Comparison of ENCODE assay signal across 18 cellular contexts in the genomic region with DNA sequence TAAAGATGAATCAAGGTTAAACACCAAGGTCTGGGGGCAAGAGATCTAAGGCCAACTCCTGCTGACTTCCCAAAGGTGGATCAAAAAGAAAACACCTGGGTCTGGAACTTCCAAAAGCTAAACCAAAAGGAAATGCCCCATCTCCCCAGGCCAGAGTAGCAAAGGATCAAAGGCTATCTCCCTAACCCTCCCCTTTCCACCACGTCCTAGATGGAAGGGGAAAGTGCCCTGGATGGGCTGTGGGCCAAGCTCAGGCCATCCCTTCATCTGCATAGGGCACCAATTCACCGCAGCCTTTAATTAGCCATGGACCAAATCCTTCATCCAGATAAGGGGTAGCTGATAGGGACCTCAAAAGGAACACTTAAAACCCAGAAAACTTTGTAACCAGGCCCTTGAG.
DNase-seq lines count a peak whose midpoint lies in the region; ATAC-seq and TF ChIP-seq lines count a peak whose summit lies in the region.
"Had no signal": no experiment of that assay in that cellular context is flagged by ENCODE, and none has a peak within 500 bp of the region (broad histone marks: within the 10 kb centered on the region; RNA-seq: fewer than 3 reads in every experiment).

No MANE protein-coding gene starts in this region.

- no peak overlapping the region for H3K4me2 ChIP-seq in GM23338
- H3K4me2 ChIP-seq in HCT116 (ENCODE audit: low read length): no peak overlapping the region

- CTCF ChIA-PET in HCT116 (lab: Charles Lee): no interaction called here

- H3K27me3 ChIP-seq in GM23338 (ENCODE audit: insufficient read depth): no peaks in the 10 kb centered on the region
- no peaks in the 10 kb centered on the region for H3K27me3 ChIP-seq in HCT116 (ENCODE audit: insufficient read depth, low read length)
- H3K27me3 ChIP-seq in endodermal cell (ENCODE audit: control insufficient read depth, insufficient read depth, low read length, poor library complexity, severe bottlenecking): no peaks in the 10 kb centered on the region

- no peak overlapping the region for H3K9ac ChIP-seq in HCT116 (ENCODE audit: low read length)
- no peak overlapping the region for H3K9ac ChIP-seq in endodermal cell (ENCODE audit: extremely low read depth, low read length, poor library complexity, severe bottlenecking)

- intact Hi-C loops in HCT116 (cut with micrococcal nuclease): no loop called here

- no peaks in the 10 kb centered on the region for H3F3A ChIP-seq in GM23338 (replicated peaks; ENCODE audit: low read depth)

- peaks cover 44% of the 10 kb centered on the region for H3K4me1 ChIP-seq in GM23338 (ENCODE audit: insufficient read depth)
- H3K4me1 ChIP-seq in HCT116 (ENCODE audit: control insufficient read depth in 1 of 2, insufficient read depth in 2 of 2, low read length in 2 of 2): peaks cover 13 to 23% of the 10 kb centered on the region in 2 experiments
- peaks cover 14% of the 10 kb centered on the region for H3K4me1 ChIP-seq in endodermal cell (ENCODE audit: control insufficient read depth, insufficient read depth, low read length)

- no peak overlapping the region for H3K27ac ChIP-seq in GM23338 (ENCODE audit: low read depth)
- no peak overlapping the region for H3K27ac ChIP-seq in HCT116 (ENCODE audit: low read depth, low read length)
- no peak overlapping the region for H3K27ac ChIP-seq in endodermal cell (ENCODE audit: low read depth, low read length)

- RAD21 ChIA-PET in HCT116 (lab: Charles Lee; ENCODE audit: low non-redundant PET in 1 of 2, low total read pairs in 2 of 2, uncharacterized antibody in 2 of 2, unreplicated experiment in 2 of 2): no interaction called here

- BruUV-seq in HCT116 (replicated peaks; lab: Mats Ljungman, UMichigan): no TSS peak

- H3K36me3 Mint-ChIP-seq in GM23338 (ENCODE audit: low read depth) (no peaks in the 10 kb centered on the region), endodermal cell (ENCODE audit: low read depth) (peaks cover 2% of the 10 kb centered on the region)
- H3K36me3 Mint-ChIP-seq: CD4-positive, alpha-beta memory T cell had no signal

- H3K4me3 Mint-ChIP-seq in GM23338: no peak overlapping the region
- no peak overlapping the region for H3K4me3 Mint-ChIP-seq in endodermal cell
- H3K4me3 Mint-ChIP-seq: CD4-positive, alpha-beta memory T cell; HFFc6 had no signal

- H3K4me3 ChIP-seq in GM23338 (no peak overlapping the region), HCT116 (replicated peaks in 1 of 2; ENCODE audit: low read depth in 1 of 2, low read length in 2 of 2) (no peak overlapping the region), endodermal cell (ENCODE audit: low read length) (peak overlapping the region; percentile 15)
- H3K4me3 ChIP-seq: GM12878 had no signal

- H3K36me3 ChIP-seq in GM23338 (ENCODE audit: insufficient read depth) (no peaks in the 10 kb centered on the region), HCT116 (ENCODE audit: control insufficient read depth in 1 of 2, insufficient read depth in 2 of 2, low read length in 2 of 2) (no peaks in the 10 kb centered on the region), endodermal cell (ENCODE audit: control insufficient read depth, insufficient read depth, low read length) (peaks cover 12% of the 10 kb centered on the region)

- DNase-seq in GM23338 (ENCODE audit: low spot score): no peak
- no peak for DNase-seq in HCT116 (ENCODE audit: low read depth, low spot score)
- peak; percentile 49 for DNase-seq in endodermal cell
- DNase-seq in islet precursor cell: peak; percentile 61
- no peak for DNase-seq in cerebellum (ENCODE audit: low spot score)
- DNase-seq in GM13976 (ENCODE audit: low spot score): no peak
- DNase-seq in NOMO-1 (lab: John Stamatoyannopoulos, UW; ENCODE audit: unreplicated experiment in 2 of 2): no peak
- no peak for DNase-seq in middle frontal gyrus (ENCODE audit: extremely low spot score, low spot score)
- DNase-seq: C1 segment of cervical spinal cord; Calu3; CD4-positive, alpha-beta memory T cell; COR-L47; DMS153; DND-41; GDM1; H7; HFFc6 had no signal

- no peaks in the 10 kb centered on the region; the same call in 2 of the 3 replicates for H3K9me3 Mint-ChIP-seq in GM23338
- no peaks in the 10 kb centered on the region for H3K9me3 Mint-ChIP-seq in endodermal cell
- H3K9me3 Mint-ChIP-seq: CD4-positive, alpha-beta memory T cell; HFFc6 had no signal

- TF ChIP-seq RAD21 in HCT116 (IDR thresholded peaks at IDR 0.05; ENCODE audit: low read depth): no peak

- 42% methylated on average over 2 of the region's 2 CpGs; no CpG with 5 or more reads in 1 of the 2 experiments for WGBS in endodermal cell (ENCODE audit: insufficient coverage in 1 of 2, insufficient read length in 1 of 2), 2 experiments

- H3K4me1 Mint-ChIP-seq in GM23338: peaks cover 54% of the 10 kb centered on the region
- H3K4me1 Mint-ChIP-seq in endodermal cell: peaks cover 53% of the 10 kb centered on the region

- TF ChIP-seq POLR2A in HCT116 (IDR thresholded peaks at IDR 0.05; ENCODE audit: borderline replicate concordance, extremely low read depth, insufficient read depth, insufficient read length): no peak

- H2AFZ ChIP-seq in GM23338 (no peak overlapping the region), HCT116 (ENCODE audit: low read depth, low read length, poor library complexity, severe bottlenecking) (no peak overlapping the region)

- ATAC-seq in GM23338: peak; percentile 10; the same call in 1 of the 3 replicates
- no peak for ATAC-seq in HCT116
- ATAC-seq: GM12878 had no signal

- no peaks in the 10 kb centered on the region for H3K9me3 ChIP-seq in HCT116 (ENCODE audit: control insufficient read depth in 1 of 2, insufficient read depth in 1 of 2, low read depth in 1 of 2, low read length in 2 of 2)
- H3K9me3 ChIP-seq in endodermal cell (ENCODE audit: control insufficient read depth, low read length): no peaks in the 10 kb centered on the region

- H3K27ac Mint-ChIP-seq in GM23338 (no peak overlapping the region; the same call in 1 of the 2 replicates), endodermal cell (peak overlapping the region; percentile 13)
- H3K27ac Mint-ChIP-seq: CD4-positive, alpha-beta memory T cell; HFFc6 had no signal

- H3K9me2 ChIP-seq in GM23338 (ENCODE audit: insufficient read depth) (no peaks in the 10 kb centered on the region), HCT116 (ENCODE audit: insufficient read depth) (no peaks in the 10 kb centered on the region)

- in situ Hi-C loops in GM13976 (cut with MboI; ENCODE audit: low sequenced_read_pairs, unreplicated experiment): no loop called here

- POLR2A ChIA-PET in HCT116 (lab: Charles Lee): no interaction called here

- H3K27me3 Mint-ChIP-seq in GM23338 (ENCODE audit: insufficient read depth, low read depth, poor library complexity): no peaks in the 10 kb centered on the region
- no peaks in the 10 kb centered on the region for H3K27me3 Mint-ChIP-seq in endodermal cell (ENCODE audit: insufficient read depth)

- H3K79me2 ChIP-seq in GM23338 (replicated peaks; ENCODE audit: insufficient read depth) (peaks cover 58% of the 10 kb centered on the region), HCT116 (ENCODE audit: insufficient read depth, low read length) (no peaks in the 10 kb centered on the region)

- no peaks in the 10 kb centered on the region for H4K20me1 ChIP-seq in GM23338 (replicated peaks; ENCODE audit: insufficient read depth)
- H4K20me1 ChIP-seq in HCT116 (ENCODE audit: insufficient read depth): no peaks in the 10 kb centered on the region

- TF ChIP-seq CTCF in GM23338 (conservative IDR thresholded peaks at IDR 0.05; ENCODE audit: low read depth in 2 of 2): no peak
- no peak for TF ChIP-seq CTCF in HCT116 (IDR thresholded peaks at IDR 0.05 in 2 of 3, conservative IDR thresholded peaks at IDR 0.05 in 1 of 3; ENCODE audit: borderline replicate concordance in 1 of 3, insufficient read depth in 1 of 3, low read depth in 2 of 3, low read length in 2 of 3)
- TF ChIP-seq CTCF in endodermal cell (conservative IDR thresholded peaks at IDR 0.05): no peak
- TF ChIP-seq CTCF in GM13976 (IDR thresholded peaks at IDR 0.05; ENCODE audit: borderline replicate concordance, control extremely low read depth, extremely low read depth, insufficient read depth, missing control alignments): no peak

TF ChIP-seq in GM23338, 12 proteins besides CTCF, POLR2A, EP300 and RAD21 (continues in another document):
- TF ChIP-seq POLR2AphosphoS5 (IDR thresholded peaks at IDR 0.05; ENCODE audit: low read depth) (no peak), CREB1 (CRISPR knock-in tag; IDR thresholded peaks at IDR 0.05; ENCODE audit: low read depth) (no peak), EZH2phosphoT487 (IDR thresholded peaks at IDR 0.05; ENCODE audit: unreplicated experiment) (no peak)
- TF ChIP-seq, protein P1, sequence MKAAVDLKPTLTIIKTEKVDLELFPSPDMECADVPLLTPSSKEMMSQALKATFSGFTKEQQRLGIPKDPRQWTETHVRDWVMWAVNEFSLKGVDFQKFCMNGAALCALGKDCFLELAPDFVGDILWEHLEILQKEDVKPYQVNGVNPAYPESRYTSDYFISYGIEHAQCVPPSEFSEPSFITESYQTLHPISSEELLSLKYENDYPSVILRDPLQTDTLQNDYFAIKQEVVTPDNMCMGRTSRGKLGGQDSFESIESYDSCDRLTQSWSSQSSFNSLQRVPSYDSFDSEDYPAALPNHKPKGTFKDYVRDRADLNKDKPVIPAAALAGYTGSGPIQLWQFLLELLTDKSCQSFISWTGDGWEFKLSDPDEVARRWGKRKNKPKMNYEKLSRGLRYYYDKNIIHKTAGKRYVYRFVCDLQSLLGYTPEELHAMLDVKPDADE (IDR thresholded peaks at IDR 0.05): no peak

TF ChIP-seq in HCT116, 20 proteins besides CTCF, POLR2A, EP300 and RAD21:
- TF ChIP-seq SIN3A (IDR thresholded peaks at IDR 0.05; ENCODE audit: low read depth) (no peak), TCF7L2 (IDR thresholded peaks at IDR 0.05; ENCODE audit: borderline replicate concordance, extremely low read depth, insufficient read depth, insufficient read length) (peak; percentile 54)

Comparison
In these comparisons a context has a peak if more than half of its experiments do, and no peak if none do; other contexts are left out.
1. DNase-seq: peak in endodermal cell (single experiment) and islet precursor cell (single experiment); none in GM23338 (single experiment), HCT116 (single experiment), cerebellum (single experiment), GM13976 (single experiment), NOMO-1 (0 of 2) and middle frontal gyrus (single experiment).